In the genomic region with DNA sequence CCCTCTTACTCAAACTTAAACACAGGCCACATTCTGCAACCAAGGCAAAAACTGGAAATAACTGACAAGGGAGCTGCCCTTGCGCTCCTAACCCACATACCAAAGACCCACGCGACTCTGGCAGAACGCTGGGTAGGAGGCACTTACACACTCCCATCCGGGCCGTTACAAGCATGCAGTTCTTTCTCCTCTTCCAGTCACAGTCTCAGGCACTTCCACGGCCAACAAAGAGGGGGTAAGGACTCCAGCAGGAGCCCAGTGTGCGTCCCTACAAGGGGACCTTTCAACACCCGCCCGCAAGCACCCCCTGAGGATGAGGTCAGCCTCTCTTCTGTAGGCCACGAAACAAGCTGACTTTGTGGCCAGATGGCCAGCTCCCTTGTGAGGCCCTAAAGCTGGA, we compare ENCODE assay signal across 12 cellular contexts. TPM values are rescaled to one million over a fixed set of nuclear protein-coding genes. Genes with fewer than 3 reads are reported as not detected.
DNase-seq lines count a peak whose midpoint lies in the region; ATAC-seq, FAIRE-seq and TF ChIP-seq lines count a peak whose summit lies in the region.
"Had no signal": no experiment of that assay in that cellular context is flagged by ENCODE, and none has a peak within 500 bp of the region (broad histone marks: within the 10 kb centered on the region; RNA-seq: fewer than 3 reads in every experiment).

No MANE protein-coding gene starts in this region.

- no peak overlapping the region for H3K14ac ChIP-seq in H1 (ENCODE audit: insufficient read length)

- no peak overlapping the region for H2BK120ac ChIP-seq in H1 (replicated peaks; ENCODE audit: low read depth, low read length)

- no peak overlapping the region for H3K23ac ChIP-seq in H1 (ENCODE audit: insufficient read length)

- H3K9me3 ChIP-seq in H1 (ENCODE audit: insufficient read depth in 2 of 2, low read depth in 1 of 2, low read length in 1 of 2) (no peaks in the 10 kb centered on the region), tibial nerve (no peaks in the 10 kb centered on the region)

- no peak for FAIRE-seq in H1 (lab: Jason Lieb, UNC)

- H3K79me2 ChIP-seq in H1 (ENCODE audit: control insufficient read depth in 1 of 2, insufficient read depth in 2 of 2, low read length in 2 of 2): peaks cover 0 to 81% of the 10 kb centered on the region in 2 experiments; a peak in 3 of 4 replicates

- no peak overlapping the region for H3K4ac ChIP-seq in H1 (replicated peaks; ENCODE audit: insufficient read length, low read depth, low read length)

- H3K4me2 ChIP-seq in H1 (ENCODE audit: insufficient read depth in 1 of 2, low read depth in 2 of 2, low read length in 2 of 2): no peak overlapping the region
- H3K4me2 ChIP-seq: neural progenitor cell had no signal

- no peak overlapping the region; the same call in 1 of the 2 replicates for H2AK5ac ChIP-seq in H1 (ENCODE audit: low read depth, low read length)

- CTCF ChIA-PET in H1 (lab: Charles Lee; ENCODE audit: partially characterized antibody): interaction anchor here (1.2 to 1.3 kb wide), 2 partner anchors 78 to 115 kb away, joined by 3 to 4 read pairs; no protein-coding TSS in a partner anchor

- H3K4me1 ChIP-seq in H1 (replicated peaks in 1 of 4; ENCODE audit: control insufficient read depth in 3 of 4, insufficient read depth in 4 of 4, low read length in 3 of 4): peaks cover 4 to 13% (median 11%) of the 10 kb centered on the region in 4 experiments
- peaks cover 0 to 73% (median 44%) of the 10 kb centered on the region in 4 donors for H3K4me1 ChIP-seq in tibial nerve

- no peak for TF ChIP-seq RAD21 in H1 (IDR thresholded peaks at IDR 0.05 in 1 of 2, conservative IDR thresholded peaks at IDR 0.05 in 1 of 2; ENCODE audit: low read depth in 2 of 2, low read length in 2 of 2)

- H2BK20ac ChIP-seq in H1 (ENCODE audit: low read length): no peak overlapping the region

- no peaks in the 10 kb centered on the region for H3K23me2 ChIP-seq in H1 (ENCODE audit: low read depth, low read length)

- intact Hi-C loops in lower leg skin (cut with DNase I; ENCODE audit: low total_unique reads): no loop called here

- H4K20me1 ChIP-seq in H1 (replicated peaks in 1 of 2; ENCODE audit: control insufficient read depth in 1 of 2, insufficient read depth in 2 of 2, low read length in 2 of 2): peaks cover 1 to 2% of the 10 kb centered on the region in 2 experiments

- H3K27me3 Mint-ChIP-seq in activated T-cell treated with anti-CD3 and anti-CD28 coated beads, Interleukin-2, amount 50 U/mL, for 72 hours (ENCODE audit: low read depth): no peaks in the 10 kb centered on the region
- H3K27me3 Mint-ChIP-seq in naive thymus-derived CD8-positive, alpha-beta T cell: no peaks in the 10 kb centered on the region

- no peak for TF ChIP-seq CTCF in H1 (IDR thresholded peaks at IDR 0.05; ENCODE audit: control extremely low read depth in 1 of 3, insufficient read depth in 1 of 3, low read depth in 1 of 3, low read length in 3 of 3)
- no peak for TF ChIP-seq CTCF in tibial nerve (IDR thresholded peaks at IDR 0.05)
- no peak for TF ChIP-seq CTCF in lower leg skin (IDR thresholded peaks at IDR 0.05)

- ATAC-seq in activated T-cell treated with anti-CD3 and anti-CD28 coated beads, Interleukin-2, amount 50 U/mL, for 72 hours (replicated peaks in 1 of 2): no peak
- peak; percentile 40 to 64 for ATAC-seq in naive thymus-derived CD8-positive, alpha-beta T cell
- no peak for ATAC-seq in HG02970 (IDR thresholded peaks at IDR 0.05; ENCODE audit: low FRiP score, unreplicated experiment)

- H3K4me3 ChIP-seq in H1 (ENCODE audit: extremely low read depth in 1 of 4, insufficient read depth in 2 of 4, low read depth in 3 of 4, low read length in 4 of 4) (no peak overlapping the region), tibial nerve (no peak overlapping the region), lower leg skin (ENCODE audit: low read depth, poor library complexity, severe bottlenecking) (no peak overlapping the region)
- H3K4me3 ChIP-seq: neural progenitor cell had no signal

- H2AFZ ChIP-seq in H1 (ENCODE audit: low read length): no peak overlapping the region
- H2AFZ ChIP-seq: neural progenitor cell had no signal

- no peak overlapping the region; the same call in 1 of the 2 replicates for H3K27ac ChIP-seq in H1 (ENCODE audit: low read depth, low read length)
- H3K27ac ChIP-seq in tibial nerve: peak overlapping the region; percentile 59 to 93 (median 72)
- H3K27ac ChIP-seq: neural progenitor cell had no signal

- H3K56ac ChIP-seq in H1 (replicated peaks; ENCODE audit: insufficient read length, low read depth, low read length): no peak overlapping the region

- H3K9ac ChIP-seq in H1 (replicated peaks in 1 of 4; ENCODE audit: extremely low read depth in 1 of 4, low read depth in 3 of 4, low read length in 3 of 4): no peak overlapping the region
- H3K9ac ChIP-seq: neural progenitor cell had no signal

- H3K79me1 ChIP-seq in H1 (ENCODE audit: low read depth, low read length): peaks cover 13% of the 10 kb centered on the region

- H4K91ac ChIP-seq in H1 (replicated peaks; ENCODE audit: insufficient read length, low read length): no peak overlapping the region

- POLR2A ChIA-PET in H1 (lab: Charles Lee; ENCODE audit: partially characterized antibody): no interaction called here
- POLR2A ChIA-PET in naive thymus-derived CD8-positive, alpha-beta T cell (lab: Charles Lee): interaction anchor here (0.7 to 12.1 kb wide), 7 partner anchors 14 to 58 kb away, joined by 3 to 187 read pairs (median 4); partner anchors contain the start of gene SERINC5

- H4K5ac ChIP-seq in H1 (ENCODE audit: insufficient read length, low read depth, low read length): no peak overlapping the region

- no peak overlapping the region for H3K4me3 Mint-ChIP-seq in activated T-cell treated with anti-CD3 and anti-CD28 coated beads, Interleukin-2, amount 50 U/mL, for 72 hours
- peak overlapping the region; percentile 19 to 83 (median 63) for H3K4me3 Mint-ChIP-seq in naive thymus-derived CD8-positive, alpha-beta T cell
- H3K4me3 Mint-ChIP-seq: neural progenitor cell had no signal

- peaks cover 75% of the 10 kb centered on the region for H3K4me1 Mint-ChIP-seq in activated T-cell treated with anti-CD3 and anti-CD28 coated beads, Interleukin-2, amount 50 U/mL, for 72 hours (ENCODE audit: low read depth)
- H3K4me1 Mint-ChIP-seq in naive thymus-derived CD8-positive, alpha-beta T cell: peaks cover 35 to 89% (median 85%) of the 10 kb centered on the region in 4 donors

- no peak overlapping the region for H2BK15ac ChIP-seq in H1 (ENCODE audit: low read length)

- H3K18ac ChIP-seq in H1 (ENCODE audit: extremely low read depth, low read length): no peak overlapping the region; the same call in 1 of the 2 replicates

- no peaks in the 10 kb centered on the region for H3K27me3 ChIP-seq in H1 (replicated peaks in 1 of 4; ENCODE audit: control insufficient read depth in 3 of 4, extremely low read depth in 1 of 4, insufficient read depth in 3 of 4, low read length in 3 of 4)
- H3K27me3 ChIP-seq in tibial nerve: no peaks in the 10 kb centered on the region
- H3K27me3 ChIP-seq: neural progenitor cell had no signal

- no peak for DNase-seq in activated T-cell treated with anti-CD3 and anti-CD28 coated beads, Interleukin-2, amount 50 U/mL, for 72 hours
- DNase-seq in activated T-cell treated with anti-CD3 and anti-CD28 coated beads for 4 hours (no peak), H1 (ENCODE audit: low read depth in 1 of 2, low spot score in 2 of 2) (no peak), tibial nerve (ENCODE audit: low spot score in 2 of 2) (peak in 1 of 2 donors; percentile 52), NCI-H748 (lab: John Stamatoyannopoulos, UW; ENCODE audit: unreplicated experiment) (no peak), lower leg skin (ENCODE audit: low spot score in 2 of 2) (no peak)
- no peak for DNase-seq in naive thymus-derived CD8-positive, alpha-beta T cell
- DNase-seq: activated CD4-positive, alpha-beta T cell treated with anti-CD3 and anti-CD28 coated beads, Interleukin-2, amount 50 U/mL, for 48 hours; NCI-H187 treated with DMSO at 0.1 percent for 48 hours; SHP77 had no signal

- TF ChIP-seq POLR2A in H1 (IDR thresholded peaks at IDR 0.05; ENCODE audit: control extremely low read depth in 1 of 2, low read depth in 2 of 2, low read length in 2 of 2) (no peak), tibial nerve (IDR thresholded peaks at IDR 0.05) (peak in 1 of 2 donors; percentile 18), lower leg skin (IDR thresholded peaks at IDR 0.05) (no peak)

- WGBS in H1 (ENCODE audit: extremely low coverage in 1 of 2, insufficient coverage in 1 of 2, insufficient read length in 1 of 2, insufficient replicate concordance in 2 of 2, low coverage in 1 of 2, low lambda C conversion rate in 2 of 2, missing lambda C conversion rate in 1 of 2), 2 experiments: 92% methylated on average over 11 of the region's 11 CpGs; no CpG with 5 or more reads in 1 of the 2 experiments
- WGBS in tibial nerve, 2 donors: 28 to 53% methylated on average over 11 of the region's 11 CpGs
- 70 to 88% methylated on average over 9 to 11 of the region's 11 CpGs for WGBS in lower leg skin, 2 donors

- H4K8ac ChIP-seq in H1 (ENCODE audit: extremely low read depth, insufficient read depth, low read length): no peak overlapping the region

- H3K36me3 Mint-ChIP-seq in activated T-cell treated with anti-CD3 and anti-CD28 coated beads, Interleukin-2, amount 50 U/mL, for 72 hours (ENCODE audit: insufficient read depth in 2 of 2): peaks cover 2 to 26% of the 10 kb centered on the region in 2 donors
- H3K36me3 Mint-ChIP-seq in naive thymus-derived CD8-positive, alpha-beta T cell: peaks cover 7 to 76% (median 19%) of the 10 kb centered on the region in 3 donors

- no peak for TF ChIP-seq EP300 in H1 (IDR thresholded peaks at IDR 0.05; ENCODE audit: borderline replicate concordance in 1 of 2, low read depth in 2 of 2, low read length in 2 of 2)
- peak in 1 of 2 donors; percentile 88 for TF ChIP-seq EP300 in tibial nerve (IDR thresholded peaks at IDR 0.05)

- H3K27ac Mint-ChIP-seq in activated T-cell treated with anti-CD3 and anti-CD28 coated beads, Interleukin-2, amount 50 U/mL, for 72 hours: peak overlapping the region; percentile 48
- H3K27ac Mint-ChIP-seq in naive thymus-derived CD8-positive, alpha-beta T cell: peak overlapping the region; percentile 63 to 99 (median 84)
- H3K27ac Mint-ChIP-seq: neural progenitor cell had no signal

- H3K36me3 ChIP-seq in H1 (ENCODE audit: control insufficient read depth in 2 of 4, insufficient read depth in 4 of 4, low read length in 3 of 4) (peaks cover 4 to 27% (median 14%) of the 10 kb centered on the region in 4 experiments; a peak in 7 of 8 replicates), tibial nerve (peaks cover 0 to 22% (median 0%) of the 10 kb centered on the region in 3 donors)

- 0 out of 2 replicates have a peak overlapping the region, but pooled peaks have one; percentile 12 for H2BK12ac ChIP-seq in H1 (ENCODE audit: low read depth, low read length)

- H2BK5ac ChIP-seq in H1 (ENCODE audit: low read depth, low read length): peak overlapping the region; percentile 15; the same call in 1 of the 2 replicates

- H3K9me3 Mint-ChIP-seq in activated T-cell treated with anti-CD3 and anti-CD28 coated beads, Interleukin-2, amount 50 U/mL, for 72 hours: no peaks in the 10 kb centered on the region
- H3K9me3 Mint-ChIP-seq in naive thymus-derived CD8-positive, alpha-beta T cell: no peaks in the 10 kb centered on the region
- H3K9me3 Mint-ChIP-seq: neural progenitor cell had no signal

RNA-seq across cellular contexts. Expression of gene SERINC5, which starts 57.4 kb away (rescaled TPM):
- total RNA-seq in activated T-cell treated with anti-CD3 and anti-CD28 coated beads, Interleukin-2, amount 50 U/mL, for 72 hours: 10 to 100 TPM; 41.1 to 48.3 TPM
- total RNA-seq in H1 (2021; fragmentation: NEBNext Ultra II Directional; extraction: Animal tissue kit (Norgen Biotek cat#: 25700)): 144 and 149 TPM in 2 replicates
- 27.2 and 32.2 TPM in 2 replicates for polyA plus RNA-seq in H1 (2011; rRNA removed)
- 34.6 TPM for polyA plus RNA-seq in H1 (2011; cell fraction: cytosol; rRNA removed)
- 31.3 TPM for polyA plus RNA-seq in H1 (2011; cell fraction: nucleus; rRNA removed)
- polyA plus RNA-seq in H1 (2012, experiment 1 of 2): 36.8 to 55.0 TPM (median 47.7 TPM) in 4 replicates
- polyA plus RNA-seq in H1 (2012, experiment 2 of 2): 5.6 TPM
- polyA plus RNA-seq in H1 (2013, experiment 1 of 2): 97.2 TPM
- 109 TPM for polyA plus RNA-seq in H1 (2013, experiment 2 of 2)
- 121 and 134 TPM in 2 replicates for polyA minus RNA-seq in H1 (2011; rRNA and poly(A)+ RNA removed)
- 58.9 TPM for polyA minus RNA-seq in H1 (2011; cell fraction: cytosol; rRNA and poly(A)+ RNA removed)
- 62.1 TPM for polyA minus RNA-seq in H1 (2011; cell fraction: nucleus; rRNA and poly(A)+ RNA removed)
- 100 to 1,000 TPM; 182 to 186 TPM for total RNA-seq in naive thymus-derived CD8-positive, alpha-beta T cell
- 10 to 100 TPM; 21.8 to 30.6 (median 24.1) TPM for polyA plus RNA-seq in naive thymus-derived CD8-positive, alpha-beta T cell
- total RNA-seq in tibial nerve: 10 to 100 TPM; 29.1 to 35.8 (median 32.3) TPM
- total RNA-seq in lower leg skin: 10 to 100 TPM; 49.6 to 61.4 (median 56.3) TPM

Comparison
In these comparisons a context has a peak if more than half of its experiments do, and no peak if none do; other contexts are left out.
1. ATAC-seq: peak in naive thymus-derived CD8-positive, alpha-beta T cell (2 of 2); none in activated T-cell treated with anti-CD3 and anti-CD28 coated beads, Interleukin-2, amount 50 U/mL, for 72 hours (0 of 2) and HG02970 (single experiment).
2. H3K4me3 Mint-ChIP-seq: peak in naive thymus-derived CD8-positive, alpha-beta T cell (10 of 10); none in activated T-cell treated with anti-CD3 and anti-CD28 coated beads, Interleukin-2, amount 50 U/mL, for 72 hours (0 of 2).